ENCODE assay signal across 13 cellular contexts in the genomic region with DNA sequence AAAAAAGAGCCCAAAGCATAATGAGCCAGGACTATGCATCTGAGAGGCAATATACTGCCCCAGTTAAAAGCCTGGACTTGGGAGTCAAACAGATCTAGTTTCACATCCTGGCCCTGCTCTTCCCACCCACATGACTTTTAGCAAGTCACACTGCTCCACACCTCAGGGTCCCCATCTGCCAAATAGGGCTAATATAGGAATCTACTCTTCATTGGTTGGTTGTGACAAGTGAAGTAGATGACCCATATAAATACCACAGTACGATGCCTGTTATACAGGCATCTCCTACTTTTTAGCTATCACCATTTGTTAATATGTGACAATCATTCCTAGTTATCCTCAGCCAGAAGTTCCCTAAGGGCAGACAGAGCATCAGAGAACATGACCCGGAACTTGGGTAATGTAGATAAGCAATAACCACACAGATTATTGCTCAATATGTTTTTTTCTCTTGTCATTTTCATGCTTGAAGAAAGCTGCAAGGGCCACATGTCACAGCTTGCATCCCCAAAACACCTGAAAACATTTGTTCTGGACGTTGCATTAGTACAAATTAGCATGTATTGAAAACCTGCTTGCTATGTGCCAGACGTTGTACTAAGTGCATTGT. TPM values are rescaled to one million over a fixed set of nuclear protein-coding genes. Genes with fewer than 3 reads are reported as not detected.
DNase-seq lines count a peak whose midpoint lies in the region; ATAC-seq and TF ChIP-seq lines count a peak whose summit lies in the region.
"Had no signal": no experiment of that assay in that cellular context is flagged by ENCODE, and none has a peak within 500 bp of the region (broad histone marks: within the 10 kb centered on the region; RNA-seq: fewer than 3 reads in every experiment).

No MANE protein-coding gene starts in this region.

- POLR2A ChIA-PET in CD4-positive, alpha-beta T cell (lab: Charles Lee) = interaction anchor here (1.2 kb wide), 1 partner anchor 14 kb away, joined by 3 read pairs; no protein-coding TSS in a partner anchor
- POLR2A ChIA-PET in naive thymus-derived CD4-positive, alpha-beta T cell (lab: Charles Lee) = no interaction called here

- H3K36me3 ChIP-seq in naive thymus-derived CD4-positive, alpha-beta T cell (ENCODE audit: control insufficient read depth in 2 of 3, insufficient read depth in 3 of 3, low read length in 3 of 3) = no peaks in the 10 kb centered on the region

- no peak overlapping the region for H3K4me3 ChIP-seq in NB4 (ENCODE audit: low read depth, low read length)
- no peak overlapping the region for H3K4me3 ChIP-seq in naive thymus-derived CD4-positive, alpha-beta T cell (ENCODE audit: low read length)

- no peak for ATAC-seq in CD4-positive, alpha-beta T cell (ENCODE audit: poor library complexity)
- ATAC-seq in effector memory CD8-positive, alpha-beta T cell (replicated peaks) = peak; percentile 45
- ATAC-seq in naive thymus-derived CD4-positive, alpha-beta T cell = peak; percentile 60
- ATAC-seq in GM21717 (IDR thresholded peaks at IDR 0.05; ENCODE audit: unreplicated experiment) (no peak), HG03039 (IDR thresholded peaks at IDR 0.05; ENCODE audit: unreplicated experiment) (no peak)
- ATAC-seq: naive thymus-derived CD8-positive, alpha-beta T cell had no signal

- intact Hi-C loops in CD4-positive, alpha-beta T cell (cut with DNase I, micrococcal nuclease) = no loop called here
- intact Hi-C loops in naive thymus-derived CD4-positive, alpha-beta T cell (cut with micrococcal nuclease) = no loop called here

- no peak overlapping the region for H3K4me3 Mint-ChIP-seq in CD4-positive, alpha-beta T cell
- peak overlapping the region in 1 of 2 donors; percentile 40 for H3K4me3 Mint-ChIP-seq in effector memory CD8-positive, alpha-beta T cell
- H3K4me3 Mint-ChIP-seq in naive thymus-derived CD4-positive, alpha-beta T cell = peak overlapping the region in 1 of 10 donors; percentile 51
- H3K4me3 Mint-ChIP-seq: activated naive CD8-positive, alpha-beta T cell treated with anti-CD3 and anti-CD28 coated beads, Interleukin-2, amount 10 ng/mL, durations not matched to agents 7 days and 5 days; naive thymus-derived CD8-positive, alpha-beta T cell; stimulated activated naive CD8-positive, alpha-beta T cell treated with anti-CD3 and anti-CD28 coated beads, Interleukin-15, Interleukin-2, amounts not matched to agents 100 ng/mL and 50 ng/mL, for 24 hours had no signal

- H3K9me3 ChIP-seq in CD4-positive, alpha-beta T cell (ENCODE audit: control insufficient read depth, low read length) = no peaks in the 10 kb centered on the region
- H3K9me3 ChIP-seq in naive thymus-derived CD4-positive, alpha-beta T cell (ENCODE audit: control insufficient read depth in 2 of 3, low read length in 3 of 3) = no peaks in the 10 kb centered on the region

- CTCF ChIA-PET in CD4-positive, alpha-beta T cell (lab: Charles Lee) = interaction anchor here (1.3 kb wide), 1 partner anchor 9 kb away, joined by 3 read pairs; no protein-coding TSS in a partner anchor
- CTCF ChIA-PET in naive thymus-derived CD4-positive, alpha-beta T cell (lab: Charles Lee) = no interaction called here

- peaks cover 0 to 4% of the 10 kb centered on the region in 2 donors for H3K4me1 ChIP-seq in naive thymus-derived CD4-positive, alpha-beta T cell (ENCODE audit: control insufficient read depth in 2 of 2, insufficient read depth in 2 of 2, low read length in 2 of 2)

- no peaks in the 10 kb centered on the region for H3K27me3 ChIP-seq in CD4-positive, alpha-beta T cell (ENCODE audit: control insufficient read depth, insufficient read depth, low read length)
- no peaks in the 10 kb centered on the region for H3K27me3 ChIP-seq in naive thymus-derived CD4-positive, alpha-beta T cell (ENCODE audit: control insufficient read depth in 2 of 2, insufficient read depth in 2 of 2, low read length in 2 of 2)

- H3K36me3 Mint-ChIP-seq in CD4-positive, alpha-beta T cell (ENCODE audit: low read depth) = no peaks in the 10 kb centered on the region
- H3K36me3 Mint-ChIP-seq in effector memory CD8-positive, alpha-beta T cell (ENCODE audit: insufficient read depth) = peaks cover 14% of the 10 kb centered on the region
- H3K36me3 Mint-ChIP-seq in naive thymus-derived CD4-positive, alpha-beta T cell = peaks cover 0 to 72% (median 0%) of the 10 kb centered on the region in 5 donors
- H3K36me3 Mint-ChIP-seq: naive thymus-derived CD8-positive, alpha-beta T cell had no signal

- peaks cover 60% of the 10 kb centered on the region for H3K4me1 Mint-ChIP-seq in CD4-positive, alpha-beta T cell (ENCODE audit: low read depth)
- peaks cover 0 to 43% of the 10 kb centered on the region in 2 donors for H3K4me1 Mint-ChIP-seq in effector memory CD8-positive, alpha-beta T cell (ENCODE audit: low read depth in 2 of 2)
- peaks cover 0 to 83% (median 0%) of the 10 kb centered on the region in 7 donors for H3K4me1 Mint-ChIP-seq in naive thymus-derived CD4-positive, alpha-beta T cell

- no peak for TF ChIP-seq POLR2A in NB4 (IDR thresholded peaks at IDR 0.05; ENCODE audit: extremely low read depth, insufficient read length)

- no peak for TF ChIP-seq CTCF in CD4-positive, alpha-beta T cell (IDR thresholded peaks at IDR 0.05)
- no peak for TF ChIP-seq CTCF in NB4 (IDR thresholded peaks at IDR 0.05; ENCODE audit: low read depth, low read length)

- DNase-seq in CD4-positive, alpha-beta T cell = no peak
- DNase-seq in NB4 (ENCODE audit: low read depth) (peak; percentile 41), HT-29 (ENCODE audit: low spot score) (no peak), NCI-H2081 (lab: John Stamatoyannopoulos, UW) (no peak)
- no peak for DNase-seq in effector memory CD8-positive, alpha-beta T cell
- no peak for DNase-seq in naive thymus-derived CD4-positive, alpha-beta T cell
- DNase-seq: activated naive CD8-positive, alpha-beta T cell treated with anti-CD3 and anti-CD28 coated beads, Interleukin-2, amount 10 ng/mL, durations not matched to agents 7 days and 5 days; naive thymus-derived CD8-positive, alpha-beta T cell; NCI-H1436 had no signal

- peaks cover 3% of the 10 kb centered on the region for H3K9me3 Mint-ChIP-seq in CD4-positive, alpha-beta T cell
- no peaks in the 10 kb centered on the region for H3K9me3 Mint-ChIP-seq in effector memory CD8-positive, alpha-beta T cell
- H3K9me3 Mint-ChIP-seq in naive thymus-derived CD4-positive, alpha-beta T cell = peaks cover 0 to 2% (median 0%) of the 10 kb centered on the region in 11 donors
- H3K9me3 Mint-ChIP-seq: stimulated activated naive CD8-positive, alpha-beta T cell treated with anti-CD3 and anti-CD28 coated beads, Interleukin-15, Interleukin-2, amounts not matched to agents 100 ng/mL and 50 ng/mL, for 24 hours had no signal

- H3K27me3 Mint-ChIP-seq in CD4-positive, alpha-beta T cell = no peaks in the 10 kb centered on the region
- H3K27me3 Mint-ChIP-seq in effector memory CD8-positive, alpha-beta T cell = no peaks in the 10 kb centered on the region
- H3K27me3 Mint-ChIP-seq in naive thymus-derived CD4-positive, alpha-beta T cell = no peaks in the 10 kb centered on the region
- H3K27me3 Mint-ChIP-seq: stimulated activated naive CD8-positive, alpha-beta T cell treated with anti-CD3 and anti-CD28 coated beads, Interleukin-15, Interleukin-2, amounts not matched to agents 100 ng/mL and 50 ng/mL, for 24 hours had no signal

- H3K27ac ChIP-seq in CD4-positive, alpha-beta T cell (ENCODE audit: low read depth, low read length) = peak overlapping the region; percentile 22
- H3K27ac ChIP-seq in naive thymus-derived CD4-positive, alpha-beta T cell (ENCODE audit: low read depth, low read length) = no peak overlapping the region
- H3K27ac ChIP-seq: HL-60 had no signal

- peak overlapping the region; percentile 48 for H3K27ac Mint-ChIP-seq in CD4-positive, alpha-beta T cell
- peak overlapping the region in 1 of 2 donors; percentile 73 for H3K27ac Mint-ChIP-seq in effector memory CD8-positive, alpha-beta T cell
- peak overlapping the region in 1 of 9 donors; percentile 79 for H3K27ac Mint-ChIP-seq in naive thymus-derived CD4-positive, alpha-beta T cell
- H3K27ac Mint-ChIP-seq: activated naive CD8-positive, alpha-beta T cell treated with anti-CD3 and anti-CD28 coated beads, Interleukin-2, amount 10 ng/mL, durations not matched to agents 7 days and 5 days had no signal

RNA-seq across cellular contexts. Expression of a gene that starts 20.4 kb away (rescaled TPM):
- 10 to 100 TPM; 26.7 to 29.1 TPM for total RNA-seq in CD4-positive, alpha-beta T cell
- 100 to 1,000 TPM in 1 of 5 experiments, 10 to 100 TPM in 1, 1 to 10 TPM in 1, under 1 TPM in 2; 0.81 to 410 (median 7.3) TPM for total RNA-seq in naive thymus-derived CD4-positive, alpha-beta T cell
- under 1 TPM; 0.10 to 0.11 TPM for polyA plus RNA-seq in naive thymus-derived CD4-positive, alpha-beta T cell
- total RNA-seq in HT-29 (2014; rRNA removed; shearing (Covaris generic)) = 9.3 and 11.2 TPM in 2 replicates

Comparison
In these comparisons a context has a peak if more than half of its experiments do, and no peak if none do; other contexts are left out.
1. ATAC-seq: peak in effector memory CD8-positive, alpha-beta T cell (single experiment) and naive thymus-derived CD4-positive, alpha-beta T cell (single experiment); none in CD4-positive, alpha-beta T cell (single experiment), GM21717 (single experiment) and HG03039 (single experiment).